Comparison of ENCODE assay signal across 19 cellular contexts in the genomic region with DNA sequence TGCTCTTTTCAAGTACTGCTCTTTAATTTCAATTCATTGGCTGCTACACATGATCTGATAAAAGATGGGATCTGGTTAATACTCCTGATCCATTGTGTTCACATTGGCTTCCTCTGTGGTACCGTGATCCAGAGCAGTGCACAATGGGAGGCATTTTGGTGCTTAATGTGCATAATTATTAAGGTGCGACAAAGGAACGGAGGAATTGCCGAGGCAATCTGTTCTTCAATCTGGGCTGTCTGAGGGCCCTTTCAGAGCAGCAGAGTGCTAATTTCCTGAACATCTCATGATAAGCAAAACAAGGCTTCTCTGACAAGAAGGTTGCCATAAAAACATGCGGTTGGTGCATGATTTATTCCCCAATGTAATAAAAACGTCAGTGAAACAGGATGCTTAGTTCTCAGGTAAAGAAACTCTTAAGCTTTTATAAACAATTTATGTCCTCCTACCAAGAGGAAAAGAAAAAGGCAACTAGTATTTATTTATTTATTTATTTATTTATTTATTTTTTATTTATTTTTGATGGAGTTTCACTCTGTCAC.
"Had no signal": no experiment of that assay in that cellular context is flagged by ENCODE, and none has a peak within 500 bp of the region (broad histone marks: within the 10 kb centered on the region; RNA-seq: fewer than 3 reads in every experiment).

No MANE protein-coding gene starts in this region.

- H3K27ac Mint-ChIP-seq: activated CD4-positive, alpha-beta T cell treated with anti-CD3 and anti-CD28 coated beads, Interleukin-2, amount 10 ng/mL, durations not matched to agents 7 days and 5 days; activated CD8-positive, alpha-beta T cell treated with anti-CD3 and anti-CD28 coated beads, Interleukin-2, amount 10 ng/mL, durations not matched to agents 7 days and 5 days; activated naive CD4-positive, alpha-beta T cell treated with anti-CD3 and anti-CD28 coated beads, Interleukin-2, amount 50 U/mL, for 72 hours; mesothelial cell of epicardium; natural killer cell treated with Interleukin-12 subunit alpha and Interleukin-12 subunit beta and Interleukin-15 and Interleukin-18, amount 100 ng/mL, for 72 hours; stimulated activated naive B cell treated with anti-CD40 and anti-IgM and Interleukin-4, amounts not matched to agents 10 μg/mL and 1 μg/mL and 100 μg/mL, for 72 hours; T-helper 1 cell treated with Interleukin-12 subunit alpha and Interleukin-12 subunit beta and Interleukin-4 antibody, amounts not matched to agents 30 μg/mL and 1 μg/mL, for 36 hours had no signal

- H3K4me1 Mint-ChIP-seq: activated CD4-positive, alpha-beta T cell treated with anti-CD3 and anti-CD28 coated beads, Interleukin-2, amount 10 ng/mL, durations not matched to agents 7 days and 5 days; stimulated activated naive B cell treated with anti-CD40 and anti-IgM and Interleukin-4, amounts not matched to agents 10 μg/mL and 1 μg/mL and 100 μg/mL, for 72 hours had no signal

- H3K9me3 Mint-ChIP-seq: activated naive CD4-positive, alpha-beta T cell treated with anti-CD3 and anti-CD28 coated beads, Interleukin-2, amount 50 U/mL, for 72 hours; mesothelial cell of epicardium; stimulated activated naive B cell treated with anti-CD40 and anti-IgM and Interleukin-4, amounts not matched to agents 10 μg/mL and 1 μg/mL and 100 μg/mL, for 72 hours; T-helper 1 cell treated with Interleukin-12 subunit alpha and Interleukin-12 subunit beta and Interleukin-4 antibody, amounts not matched to agents 30 μg/mL and 1 μg/mL, for 36 hours had no signal

- H3K36me3 Mint-ChIP-seq: activated naive CD4-positive, alpha-beta T cell treated with anti-CD3 and anti-CD28 coated beads, Interleukin-2, amount 50 U/mL, for 72 hours; mesothelial cell of epicardium; natural killer cell treated with Interleukin-12 subunit alpha and Interleukin-12 subunit beta and Interleukin-15 and Interleukin-18, amount 100 ng/mL, for 72 hours; stimulated activated naive B cell treated with anti-CD40 and anti-IgM and Interleukin-4, amounts not matched to agents 10 μg/mL and 1 μg/mL and 100 μg/mL, for 72 hours had no signal

- H3K4me3 Mint-ChIP-seq: activated CD4-positive, alpha-beta T cell treated with anti-CD3 and anti-CD28 coated beads, Interleukin-2, amount 10 ng/mL, durations not matched to agents 7 days and 5 days; activated CD8-positive, alpha-beta T cell treated with anti-CD3 and anti-CD28 coated beads, Interleukin-2, amount 10 ng/mL, durations not matched to agents 7 days and 5 days; mesothelial cell of epicardium; natural killer cell treated with Interleukin-12 subunit alpha and Interleukin-12 subunit beta and Interleukin-15 and Interleukin-18, amount 100 ng/mL, for 72 hours; stimulated activated naive B cell treated with anti-CD40 and anti-IgM and Interleukin-4, amounts not matched to agents 10 μg/mL and 1 μg/mL and 100 μg/mL, for 72 hours; T-helper 1 cell treated with Interleukin-12 subunit alpha and Interleukin-12 subunit beta and Interleukin-4 antibody, amounts not matched to agents 30 μg/mL and 1 μg/mL, for 36 hours had no signal

- H3K4me3 ChIP-seq: adrenal gland, esophagus muscularis mucosa, left lung, spleen, thoracic aorta had no signal

- H3K9me3 ChIP-seq: adrenal gland, esophagus muscularis mucosa, left lung, spleen, thoracic aorta had no signal

- H3K36me3 ChIP-seq: adrenal gland, esophagus muscularis mucosa, left lung, spleen, thoracic aorta had no signal

- H3K27me3 ChIP-seq: adrenal gland, esophagus muscularis mucosa, left lung, spleen had no signal

- H3K27ac ChIP-seq: adrenal gland, esophagus muscularis mucosa, left lung, spleen, thoracic aorta had no signal

- H3K4me1 ChIP-seq: adrenal gland, esophagus muscularis mucosa, left lung, spleen had no signal

- ATAC-seq: activated CD4-positive, CD25-positive, alpha-beta regulatory T cell treated with anti-CD3 and anti-CD28 coated beads, Interleukin-2, amount 50 U/mL, for 24 hours; activated CD8-positive, alpha-beta T cell treated with anti-CD3 and anti-CD28 coated beads, Interleukin-2, amount 10 ng/mL, durations not matched to agents 7 days and 5 days; activated naive CD4-positive, alpha-beta T cell treated with anti-CD3 and anti-CD28 coated beads, Interleukin-2, amount 50 U/mL, for 72 hours; left lung; natural killer cell treated with Interleukin-12 subunit alpha and Interleukin-12 subunit beta and Interleukin-15 and Interleukin-18, amount 100 ng/mL, for 72 hours; stimulated activated naive B cell treated with anti-CD40 and anti-IgM and Interleukin-4, amounts not matched to agents 10 μg/mL and 1 μg/mL and 100 μg/mL, for 72 hours had no signal

- DNase-seq: activated CD4-positive, alpha-beta T cell treated with anti-CD3 and anti-CD28 coated beads, Interleukin-2, amount 10 ng/mL, durations not matched to agents 7 days and 5 days; activated CD8-positive, alpha-beta T cell treated with anti-CD3 and anti-CD28 coated beads, Interleukin-2, amount 10 ng/mL, durations not matched to agents 7 days and 5 days; activated effector memory CD4-positive, alpha-beta T cell treated with anti-CD3 and anti-CD28 coated beads, Interleukin-2, amount 50 U/mL, for 16 hours; activated T-cell treated with anti-CD3 and anti-CD28 coated beads, Interleukin-2, amount 50 U/mL, for 48 hours; adrenal gland; effector CD8-positive, alpha-beta T cell; hypothalamus; kidney; left lung; nucleus accumbens; spleen; stimulated activated naive B cell treated with anti-CD40 and anti-IgM and Interleukin-4, amounts not matched to agents 10 μg/mL and 1 μg/mL and 100 μg/mL, for 72 hours had no signal

- H3K27me3 Mint-ChIP-seq: activated CD4-positive, alpha-beta T cell treated with anti-CD3 and anti-CD28 coated beads, Interleukin-2, amount 10 ng/mL, durations not matched to agents 7 days and 5 days; natural killer cell treated with Interleukin-12 subunit alpha and Interleukin-12 subunit beta and Interleukin-15 and Interleukin-18, amount 100 ng/mL, for 72 hours; stimulated activated naive B cell treated with anti-CD40 and anti-IgM and Interleukin-4, amounts not matched to agents 10 μg/mL and 1 μg/mL and 100 μg/mL, for 72 hours had no signal
